In the genomic region with DNA sequence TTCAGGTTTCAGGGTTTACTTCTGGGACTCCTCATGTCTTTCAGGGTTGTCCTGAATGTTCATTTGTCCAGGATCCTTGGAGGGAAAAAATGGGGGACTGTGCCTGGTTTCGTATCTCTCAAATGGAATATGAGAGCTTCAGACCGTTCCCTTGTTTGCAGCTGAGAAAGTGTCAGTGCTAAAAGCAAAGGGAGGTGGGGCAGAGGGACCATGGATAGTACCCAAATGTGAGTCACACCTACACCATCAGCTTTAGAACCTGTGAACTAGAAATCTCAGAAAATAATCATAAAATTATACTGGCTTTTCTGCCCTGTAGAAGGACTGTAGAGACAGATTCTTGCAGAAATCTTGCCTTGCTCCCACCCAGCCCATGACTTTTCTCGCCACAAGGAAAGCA, we compare ENCODE assay signal across 1 cellular context.
A peak's percentile ranks its signal among the peaks of the same experiment; 100 is the strongest.
TF ChIP-seq lines count a peak whose summit lies in the region.

No MANE protein-coding gene starts in this region.

TF ChIP-seq in K562, 482 proteins besides CTCF, POLR2A, EP300 and RAD21 (continued from another document):
- TF ChIP-seq, protein P1, sequence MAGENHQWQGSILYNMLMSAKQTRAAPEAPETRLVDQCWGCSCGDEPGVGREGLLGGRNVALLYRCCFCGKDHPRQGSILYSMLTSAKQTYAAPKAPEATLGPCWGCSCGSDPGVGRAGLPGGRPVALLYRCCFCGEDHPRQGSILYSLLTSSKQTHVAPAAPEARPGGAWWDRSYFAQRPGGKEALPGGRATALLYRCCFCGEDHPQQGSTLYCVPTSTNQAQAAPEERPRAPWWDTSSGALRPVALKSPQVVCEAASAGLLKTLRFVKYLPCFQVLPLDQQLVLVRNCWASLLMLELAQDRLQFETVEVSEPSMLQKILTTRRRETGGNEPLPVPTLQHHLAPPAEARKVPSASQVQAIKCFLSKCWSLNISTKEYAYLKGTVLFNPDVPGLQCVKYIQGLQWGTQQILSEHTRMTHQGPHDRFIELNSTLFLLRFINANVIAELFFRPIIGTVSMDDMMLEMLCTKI (IDR thresholded peaks at IDR 0.05; ENCODE audit: partially characterized antibody) = no peak
- TF ChIP-seq RNF2 (IDR thresholded peaks at IDR 0.05) (no peak), RUNX1 (IDR thresholded peaks at IDR 0.05; ENCODE audit: low read depth) (no peak), LCOR (CRISPR knock-in tag; IDR thresholded peaks at IDR 0.05) (no peak), PHF21A (IDR thresholded peaks at IDR 0.05; ENCODE audit: borderline replicate concordance, low read depth) (no peak), PCBP1 (IDR thresholded peaks at IDR 0.05; ENCODE audit: low read depth, low read length, poor library complexity, severe bottlenecking) (no peak), ZNF75A (CRISPR knock-in tag; IDR thresholded peaks at IDR 0.05) (no peak), TARDBP (IDR thresholded peaks at IDR 0.05) (no peak), KDM2B (CRISPR knock-in tag; IDR thresholded peaks at IDR 0.05) (no peak), STAT5B (CRISPR knock-in tag; IDR thresholded peaks at IDR 0.05) (no peak), ELF4 (CRISPR knock-in tag; IDR thresholded peaks at IDR 0.05) (no peak), ETV6 (IDR thresholded peaks at IDR 0.05; ENCODE audit: borderline replicate concordance in 1 of 2, low read depth in 2 of 2, low read length in 1 of 2) (no peak), ETV6 (CRISPR knock-in tag; IDR thresholded peaks at IDR 0.05; ENCODE audit: borderline replicate concordance) (no peak), BRD9 (IDR thresholded peaks at IDR 0.05; ENCODE audit: low read depth, partially characterized antibody) (no peak), BACH1 (tag; IDR thresholded peaks at IDR 0.05) (no peak), NCOA1 (IDR thresholded peaks at IDR 0.05; ENCODE audit: low read depth) (no peak), KLF13 (tag; IDR thresholded peaks at IDR 0.05; ENCODE audit: borderline replicate concordance, low read depth) (no peak), TEAD2 (tag; IDR thresholded peaks at IDR 0.05) (no peak)
- TF ChIP-seq, protein P2, sequence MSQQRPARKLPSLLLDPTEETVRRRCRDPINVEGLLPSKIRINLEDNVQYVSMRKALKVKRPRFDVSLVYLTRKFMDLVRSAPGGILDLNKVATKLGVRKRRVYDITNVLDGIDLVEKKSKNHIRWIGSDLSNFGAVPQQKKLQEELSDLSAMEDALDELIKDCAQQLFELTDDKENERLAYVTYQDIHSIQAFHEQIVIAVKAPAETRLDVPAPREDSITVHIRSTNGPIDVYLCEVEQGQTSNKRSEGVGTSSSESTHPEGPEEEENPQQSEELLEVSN (IDR thresholded peaks at IDR 0.05; ENCODE audit: borderline replicate concordance in 1 of 2, extremely low read depth in 1 of 2, insufficient read depth in 1 of 2, insufficient read length in 1 of 2, low read depth in 1 of 2, low read length in 1 of 2, poor library complexity in 1 of 2, severe bottlenecking in 1 of 2) = no peak
- TF ChIP-seq, protein P3, sequence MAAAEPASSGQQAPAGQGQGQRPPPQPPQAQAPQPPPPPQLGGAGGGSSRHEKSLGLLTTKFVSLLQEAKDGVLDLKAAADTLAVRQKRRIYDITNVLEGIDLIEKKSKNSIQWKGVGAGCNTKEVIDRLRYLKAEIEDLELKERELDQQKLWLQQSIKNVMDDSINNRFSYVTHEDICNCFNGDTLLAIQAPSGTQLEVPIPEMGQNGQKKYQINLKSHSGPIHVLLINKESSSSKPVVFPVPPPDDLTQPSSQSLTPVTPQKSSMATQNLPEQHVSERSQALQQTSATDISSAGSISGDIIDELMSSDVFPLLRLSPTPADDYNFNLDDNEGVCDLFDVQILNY (CRISPR knock-in tag; IDR thresholded peaks at IDR 0.05) = no peak
- TF ChIP-seq, protein P4, sequence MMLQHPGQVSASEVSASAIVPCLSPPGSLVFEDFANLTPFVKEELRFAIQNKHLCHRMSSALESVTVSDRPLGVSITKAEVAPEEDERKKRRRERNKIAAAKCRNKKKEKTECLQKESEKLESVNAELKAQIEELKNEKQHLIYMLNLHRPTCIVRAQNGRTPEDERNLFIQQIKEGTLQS (IDR thresholded peaks at IDR 0.05) = 0 out of 2 replicates have a peak, but pooled peaks have one; percentile 8
- TF ChIP-seq, protein P4 (CRISPR knock-in tag; conservative IDR thresholded peaks at IDR 0.05) = no peak
TF ChIP-seq in K562: peak in this region for 3.
